Comparison of ENCODE assay signal across 26 cellular contexts in genomic region chr5:107806271-107806670, GRCh38.
DNase-seq lines count a peak whose midpoint lies in the region; ATAC-seq and TF ChIP-seq lines count a peak whose summit lies in the region.
"Had no signal": no experiment of that assay in that cellular context is flagged by ENCODE, and none has a peak within 500 bp of the region (broad histone marks: within the 10 kb centered on the region; RNA-seq: fewer than 3 reads in every experiment).

No MANE protein-coding gene starts in this region.

- 82% methylated on average over 4 of the region's 5 CpGs; no CpG with 5 or more reads in 1 of the 2 experiments for WGBS in endodermal cell (ENCODE audit: insufficient coverage in 1 of 2, insufficient read length in 1 of 2), 2 experiments

- TF ChIP-seq CTCF in endodermal cell (conservative IDR thresholded peaks at IDR 0.05) (no peak), CD14-positive monocyte (IDR thresholded peaks at IDR 0.05) (no peak)

- peaks cover 23% of the 10 kb centered on the region for H3K4me1 ChIP-seq in endodermal cell (ENCODE audit: control insufficient read depth, insufficient read depth, low read length)
- H3K4me1 ChIP-seq: adrenal gland, breast epithelium, prostate gland, tibial nerve had no signal

- H3K4me3 Mint-ChIP-seq in endodermal cell (no peak overlapping the region), CD14-positive monocyte (no peak overlapping the region)
- H3K4me3 Mint-ChIP-seq: neural crest cell had no signal

- no peak overlapping the region for H3K4me3 ChIP-seq in endodermal cell (ENCODE audit: low read length)
- H3K4me3 ChIP-seq: adrenal gland, breast epithelium, coronary artery, GM12878, prostate gland, skin epidermis, tibial nerve had no signal

- no peaks in the 10 kb centered on the region for H3K9me3 ChIP-seq in endodermal cell (ENCODE audit: control insufficient read depth, low read length)
- H3K9me3 ChIP-seq: adrenal gland, breast epithelium, prostate gland, tibial nerve had no signal

- H3K4me1 Mint-ChIP-seq in endodermal cell (peaks cover 21% of the 10 kb centered on the region), CD14-positive monocyte (no peaks in the 10 kb centered on the region)

- no peaks in the 10 kb centered on the region for H3K36me3 ChIP-seq in endodermal cell (ENCODE audit: control insufficient read depth, insufficient read depth, low read length)
- H3K36me3 ChIP-seq: adrenal gland, breast epithelium, prostate gland, tibial nerve had no signal

- DNase-seq in COR-L47 (lab: John Stamatoyannopoulos, UW): peak; percentile 18
- peak; percentile 91 for DNase-seq in LHCN-M2 (ENCODE audit: low read depth)
- DNase-seq in NCI-H524 (lab: John Stamatoyannopoulos, UW): peak; percentile 96 to 97
- no peak for DNase-seq in endodermal cell
- DNase-seq in CD14-positive monocyte (ENCODE audit: low spot score): no peak
- no peak for DNase-seq in H4 (ENCODE audit: low spot score)
- DNase-seq: activated CD4-positive, alpha-beta T cell treated with anti-CD3 and anti-CD28 coated beads, Interleukin-2, amount 50 U/mL, for 4 hours; activated T-cell treated with anti-CD3 and anti-CD28 coated beads for 4 hours; head of caudate nucleus; NCI-H1092 treated with DMSO at 0.1 percent for 48 hours; NCI-H510A treated with DMSO at 0.1 percent for 48 hours; SHP77 treated with DMSO at 0.1 percent for 48 hours; stimulated activated CD4-positive, alpha-beta T cell treated with anti-CD3 and anti-CD28 coated beads, Interleukin-2, amount 100 ng/mL, for 48 hours; stimulated activated naive CD8-positive, alpha-beta T cell treated with anti-CD3 and anti-CD28 coated beads, Interleukin-15, Interleukin-2, amounts not matched to agents 100 U/mL and 50 U/mL, for 24 hours; T-helper 1 cell had no signal

- peak overlapping the region; percentile 16 for H3K27ac ChIP-seq in endodermal cell (ENCODE audit: low read depth, low read length)
- H3K27ac ChIP-seq: adrenal gland, breast epithelium, coronary artery, prostate gland, skin epidermis, tibial nerve had no signal

- H3K36me3 Mint-ChIP-seq in endodermal cell (ENCODE audit: low read depth): no peaks in the 10 kb centered on the region
- H3K36me3 Mint-ChIP-seq in CD14-positive monocyte: no peaks in the 10 kb centered on the region

- no peak overlapping the region for H3K9ac ChIP-seq in endodermal cell (ENCODE audit: extremely low read depth, low read length, poor library complexity, severe bottlenecking)

- H3K27ac Mint-ChIP-seq in endodermal cell (no peak overlapping the region), CD14-positive monocyte (no peak overlapping the region)

- intact Hi-C loops in CD14-positive monocyte (cut with micrococcal nuclease): no loop called here

- no peaks in the 10 kb centered on the region for H3K9me3 Mint-ChIP-seq in endodermal cell
- H3K9me3 Mint-ChIP-seq in CD14-positive monocyte: peaks cover 0 to 3% (median 2%) of the 10 kb centered on the region in 7 donors
- H3K9me3 Mint-ChIP-seq: neural crest cell had no signal

- no peaks in the 10 kb centered on the region for H3K27me3 ChIP-seq in endodermal cell (ENCODE audit: control insufficient read depth, insufficient read depth, low read length, poor library complexity, severe bottlenecking)
- H3K27me3 ChIP-seq: adrenal gland, breast epithelium, tibial nerve had no signal

- H3K27me3 Mint-ChIP-seq in endodermal cell (ENCODE audit: insufficient read depth) (no peaks in the 10 kb centered on the region), CD14-positive monocyte (ENCODE audit: low read depth in 3 of 3) (peaks cover 0 to 2% (median 0%) of the 10 kb centered on the region in 3 donors)

- ATAC-seq in GM21576 (IDR thresholded peaks at IDR 0.05; ENCODE audit: unreplicated experiment) (no peak), HG02798 (IDR thresholded peaks at IDR 0.05; ENCODE audit: poor library complexity, unreplicated experiment) (no peak)
- ATAC-seq: GM12878; left lobe of liver; stimulated activated naive CD8-positive, alpha-beta T cell treated with anti-CD3 and anti-CD28 coated beads, Interleukin-15, Interleukin-2, amounts not matched to agents 100 U/mL and 50 U/mL, for 24 hours had no signal

Comparison
In these comparisons a context has a peak if more than half of its experiments do, and no peak if none do; other contexts are left out.
1. DNase-seq: peak in COR-L47 (single experiment), LHCN-M2 (single experiment) and NCI-H524 (2 of 2); none in endodermal cell (single experiment), CD14-positive monocyte (single experiment) and H4 (single experiment).